In the genomic region with DNA sequence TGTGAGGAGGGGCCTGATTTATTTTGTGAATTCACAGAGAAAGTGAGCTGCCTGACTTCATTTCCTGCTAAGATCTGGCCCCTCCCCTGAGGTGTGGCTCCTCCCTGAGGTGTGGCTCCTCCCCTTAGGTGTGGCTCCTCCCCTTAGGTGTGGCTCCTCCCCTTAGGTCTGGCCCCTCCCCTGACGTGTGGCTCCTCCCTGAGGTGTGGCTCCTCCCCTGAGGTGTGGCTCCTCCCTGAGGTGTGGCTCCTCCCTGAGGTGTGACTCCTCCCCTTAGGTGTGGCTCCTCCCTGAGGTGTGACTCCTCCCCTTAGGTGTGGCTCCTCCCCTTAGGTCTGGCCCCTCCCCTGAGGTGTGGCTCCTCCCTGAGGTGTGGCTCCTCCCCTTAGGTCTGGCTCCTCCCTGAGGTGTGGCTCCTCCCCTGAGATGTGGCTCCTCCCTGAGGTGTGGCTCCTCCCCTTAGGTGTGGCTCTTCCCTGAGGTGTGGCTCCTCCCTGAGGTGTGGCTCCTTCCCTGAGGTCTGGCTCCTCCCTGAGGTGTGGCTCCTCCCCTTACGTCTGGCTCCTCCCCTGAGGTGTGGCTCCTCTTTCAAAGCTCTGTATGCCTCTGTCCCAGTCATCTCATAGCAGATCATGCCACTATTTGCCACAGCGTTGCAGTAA, we compare ENCODE assay signal across 8 cellular contexts. TPM values are rescaled to one million over a fixed set of nuclear protein-coding genes. Genes with fewer than 3 reads are reported as not detected.
DNase-seq lines count a peak whose midpoint lies in the region; ATAC-seq, FAIRE-seq and TF ChIP-seq lines count a peak whose summit lies in the region.

No MANE protein-coding gene starts in this region.

- no peak overlapping the region for H3K4me3 ChIP-seq in mucosa of descending colon

- intact Hi-C loops in mucosa of descending colon (cut with DNase I, micrococcal nuclease), result no loop called here

- no peaks in the 10 kb centered on the region for H3K4me1 ChIP-seq in mucosa of descending colon (ENCODE audit: low read depth)

- ATAC-seq in mucosa of descending colon, result peak; percentile 81
- no peak for ATAC-seq in stimulated activated memory B cell treated with anti-CD40 and anti-IgM and Interleukin-4, amounts not matched to agents 10 μg/mL and 1 μg/mL and 100 μg/mL, for 72 hours

- no peak overlapping the region for H3K4me3 Mint-ChIP-seq in stimulated activated memory B cell treated with anti-CD40 and anti-IgM and Interleukin-4, amounts not matched to agents 10 μg/mL and 1 μg/mL and 100 μg/mL, for 72 hours

- TF ChIP-seq CTCF in mucosa of descending colon (IDR thresholded peaks at IDR 0.05), result no peak
- TF ChIP-seq CTCF in D721Med (IDR thresholded peaks at IDR 0.05; ENCODE audit: insufficient read depth, missing control alignments), result no peak

- no peak overlapping the region for H3K27ac Mint-ChIP-seq in stimulated activated memory B cell treated with anti-CD40 and anti-IgM and Interleukin-4, amounts not matched to agents 10 μg/mL and 1 μg/mL and 100 μg/mL, for 72 hours

- peaks cover 13% of the 10 kb centered on the region for H3K9me3 ChIP-seq in mucosa of descending colon

- H3K9me3 Mint-ChIP-seq in stimulated activated memory B cell treated with anti-CD40 and anti-IgM and Interleukin-4, amounts not matched to agents 10 μg/mL and 1 μg/mL and 100 μg/mL, for 72 hours, result peaks cover 21% of the 10 kb centered on the region

- DNase-seq in NCI-H146 (lab: John Stamatoyannopoulos, UW) (peak; percentile 33), NCI-H146 treated with DMSO at 0.1 percent for 48 hours (lab: John Stamatoyannopoulos, UW; ENCODE audit: unreplicated experiment) (no peak), RPMI8226 (peak; percentile 92), mucosa of descending colon (peak; percentile 79 to 88 (median 87)), LoVo (ENCODE audit: low spot score) (no peak), D721Med (ENCODE audit: insufficient read length, low spot score) (no peak)
- DNase-seq in activated effector memory CD4-positive, alpha-beta T cell treated with Interleukin-2 at 50 U/mL for 16 hours, result peak; percentile 13

- H3K4me1 Mint-ChIP-seq in stimulated activated memory B cell treated with anti-CD40 and anti-IgM and Interleukin-4, amounts not matched to agents 10 μg/mL and 1 μg/mL and 100 μg/mL, for 72 hours, result peaks cover 5% of the 10 kb centered on the region

- no peaks in the 10 kb centered on the region for H3K36me3 ChIP-seq in mucosa of descending colon (ENCODE audit: low read depth)

- no peak for FAIRE-seq in D721Med (lab: Jason Lieb, UNC)

- H3K36me3 Mint-ChIP-seq in stimulated activated memory B cell treated with anti-CD40 and anti-IgM and Interleukin-4, amounts not matched to agents 10 μg/mL and 1 μg/mL and 100 μg/mL, for 72 hours, result peaks cover 14% of the 10 kb centered on the region

- H3K27me3 Mint-ChIP-seq in stimulated activated memory B cell treated with anti-CD40 and anti-IgM and Interleukin-4, amounts not matched to agents 10 μg/mL and 1 μg/mL and 100 μg/mL, for 72 hours, result no peaks in the 10 kb centered on the region

RNA-seq across cellular contexts. Expression of gene LRRC3, which starts 26.9 kb away (rescaled TPM):
- total RNA-seq in mucosa of descending colon, result 10 to 100 TPM in 1 of 3 donors, 1 to 10 TPM in 2; 2.1 to 17.9 (median 2.7) TPM

Comparison
In these comparisons a context has a peak if more than half of its experiments do, and no peak if none do; other contexts are left out.
1. DNase-seq: peak in NCI-H146 (single experiment), RPMI8226 (single experiment), activated effector memory CD4-positive, alpha-beta T cell treated with Interleukin-2 at 50 U/mL for 16 hours (single experiment) and mucosa of descending colon (3 of 3); none in NCI-H146 treated with DMSO at 0.1 percent for 48 hours (single experiment), LoVo (single experiment) and D721Med (single experiment).